In the genomic region with DNA sequence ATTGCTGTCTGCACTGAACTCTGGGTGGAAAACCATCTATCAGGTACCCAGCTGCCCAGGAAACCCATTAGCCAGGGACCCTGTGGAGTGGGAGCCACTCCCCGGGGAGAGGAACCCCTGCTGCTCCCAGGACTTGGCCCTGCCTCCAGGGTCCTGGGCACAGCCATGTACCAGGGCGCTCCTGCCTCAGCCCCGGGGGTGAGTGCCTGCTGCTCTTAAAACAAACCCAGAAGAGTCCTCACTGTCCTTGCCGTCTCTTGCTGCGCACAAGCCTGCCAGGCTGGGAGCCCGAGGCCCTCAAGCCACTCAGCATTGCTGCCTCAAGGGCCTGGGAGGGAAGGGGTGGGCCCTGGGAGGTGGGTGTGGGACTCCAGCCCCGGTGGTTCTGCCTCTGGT, we compare ENCODE assay signal across 24 cellular contexts. TPM values are rescaled to one million over a fixed set of nuclear protein-coding genes. Genes with fewer than 3 reads are reported as not detected.
"Had no signal": no experiment of that assay in that cellular context is flagged by ENCODE, and none has a peak within 500 bp of the region (broad histone marks: within the 10 kb centered on the region; RNA-seq: fewer than 3 reads in every experiment).

No MANE protein-coding gene starts in this region.

- ATAC-seq: activated naive CD8-positive, alpha-beta T cell treated with anti-CD3 and anti-CD28 coated beads, Interleukin-2, amount 50 U/mL, for 24 hours; esophagus mucosa; heart left ventricle; left colon had no signal

- H3K27ac ChIP-seq: neutrophil, ovary, prostate gland, sigmoid colon, transverse colon, uterus had no signal

- H3K4me1 Mint-ChIP-seq: activated naive CD8-positive, alpha-beta T cell treated with anti-CD3 and anti-CD28 coated beads, Interleukin-2, amount 50 U/mL, for 24 hours; immature natural killer cell; T-cell had no signal

- H3K4me3 ChIP-seq: heart left ventricle, ovary, prostate gland, sigmoid colon, transverse colon, uterus had no signal

- H3K4me1 ChIP-seq: uterus had no signal

- H3K27me3 ChIP-seq: heart left ventricle, neutrophil, ovary, sigmoid colon, transverse colon, uterus had no signal

- H3K36me3 ChIP-seq: ovary, uterus had no signal

- H3K4me3 Mint-ChIP-seq: activated naive CD8-positive, alpha-beta T cell treated with anti-CD3 and anti-CD28 coated beads, Interleukin-2, amount 50 U/mL, for 24 hours; immature natural killer cell; nephron; T-cell; T-helper 2 cell treated with Interferon-gamma antibody and Interleukin-4, amounts not matched to agents 5 μg/mL and 100 μg/mL, for 36 hours had no signal

- H3K27ac Mint-ChIP-seq: activated naive CD8-positive, alpha-beta T cell treated with anti-CD3 and anti-CD28 coated beads, Interleukin-2, amount 50 U/mL, for 24 hours; immature natural killer cell; nephron; T-cell; T-helper 2 cell treated with Interferon-gamma antibody and Interleukin-4, amounts not matched to agents 5 μg/mL and 100 μg/mL, for 36 hours had no signal

- H3K9me3 ChIP-seq: heart left ventricle, neutrophil, ovary, prostate gland, sigmoid colon, transverse colon, uterus had no signal

- H3K27me3 Mint-ChIP-seq: activated naive CD8-positive, alpha-beta T cell treated with anti-CD3 and anti-CD28 coated beads, Interleukin-2, amount 50 U/mL, for 24 hours; T-cell had no signal

- DNase-seq: activated CD4-positive, alpha-beta T cell treated with anti-CD3 and anti-CD28 coated beads for 4 hours; activated CD4-positive, alpha-beta T cell treated with anti-CD3 and anti-CD28 coated beads, Interleukin-2, amount 50 U/mL, for 4 hours; activated effector memory CD4-positive, alpha-beta T cell treated with anti-CD3 and anti-CD28 coated beads, Interleukin-2, amount 50 U/mL, for 16 hours; activated naive CD4-positive, alpha-beta T cell treated with anti-CD3 and anti-CD28 coated beads, Interleukin-2, amount 50 U/mL, for 16 hours; activated naive CD8-positive, alpha-beta T cell treated with anti-CD3 and anti-CD28 coated beads, Interleukin-2, amount 50 U/mL, for 24 hours; foreskin fibroblast; immature natural killer cell; kidney; left colon; mammary epithelial cell; ovary; sigmoid colon; small intestine; stimulated activated CD4-positive, alpha-beta T cell treated with anti-CD3 and anti-CD28 coated beads, Interleukin-4, amount 100 ng/mL, for 24 hours; stimulated activated naive CD4-positive, alpha-beta T cell; T-cell; transverse colon; uterus had no signal

- H3K9me3 Mint-ChIP-seq: activated naive CD8-positive, alpha-beta T cell treated with anti-CD3 and anti-CD28 coated beads, Interleukin-2, amount 50 U/mL, for 24 hours; immature natural killer cell; nephron; T-cell; T-helper 2 cell treated with Interferon-gamma antibody and Interleukin-4, amounts not matched to agents 5 μg/mL and 100 μg/mL, for 36 hours had no signal

RNA-seq across cellular contexts. Expression of gene SLC25A34, which starts 3.4 kb away (rescaled TPM):
- polyA plus RNA-seq: immature natural killer cell had no signal

RNA-seq across cellular contexts. Expression of gene TMEM82, which starts 9.6 kb away (rescaled TPM):
- polyA plus RNA-seq: heart left ventricle, immature natural killer cell, mammary epithelial cell, ovary had no signal

RNA-seq across cellular contexts. Expression of gene FBLIM1, which starts 25.9 kb away (rescaled TPM):
- polyA plus RNA-seq: immature natural killer cell had no signal
